1 cellular context compared by ENCODE assay signal in the genomic region with DNA sequence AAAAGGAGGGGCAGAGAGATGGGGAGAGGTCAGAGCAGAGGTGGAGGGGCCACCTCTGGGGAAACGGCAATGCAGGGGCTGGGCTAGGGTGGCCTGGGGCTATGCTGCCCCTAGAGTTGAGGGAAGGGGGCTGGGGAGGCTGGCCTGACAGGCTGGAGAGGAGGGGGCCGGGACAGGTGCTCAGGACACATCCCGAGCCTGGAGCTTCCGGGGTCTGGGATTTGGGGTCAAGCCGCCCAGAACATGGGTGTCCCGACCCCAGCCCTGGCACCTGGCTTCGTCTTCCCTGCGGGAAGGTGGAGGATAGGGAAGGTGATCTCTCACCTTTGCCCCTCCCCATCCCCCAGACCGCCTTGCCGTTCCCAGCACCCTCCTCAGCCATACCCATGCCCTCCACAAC.
TF ChIP-seq lines count a peak whose summit lies in the region.

No MANE protein-coding gene starts in this region.

TF ChIP-seq in endothelial cell of umbilical vein, 7 proteins besides CTCF, POLR2A, EP300 and RAD21:
- no peak for TF ChIP-seq MYC (IDR thresholded peaks at IDR 0.05; ENCODE audit: low read depth, low read length)
- TF ChIP-seq JUN (IDR thresholded peaks at IDR 0.05; ENCODE audit: borderline replicate concordance, insufficient read depth, insufficient read length, low read depth), result no peak
- no peak for TF ChIP-seq GATA2 (IDR thresholded peaks at IDR 0.05; ENCODE audit: insufficient read depth, insufficient read length, low read depth, low read length)
- no peak for TF ChIP-seq FOS (IDR thresholded peaks at IDR 0.05; ENCODE audit: borderline replicate concordance, insufficient read depth, low read length)
- no peak for TF ChIP-seq EZH2 (IDR thresholded peaks at IDR 0.05; ENCODE audit: borderline replicate concordance, low read depth, low read length, severe bottlenecking)
- TF ChIP-seq POLR2AphosphoS5 (IDR thresholded peaks at IDR 0.05; ENCODE audit: insufficient read depth, low read depth, low read length), result no peak
- no peak for TF ChIP-seq MAX (IDR thresholded peaks at IDR 0.05; ENCODE audit: insufficient read depth, insufficient read length)
